In genomic region chr6:20332441-20333006, GRCh38 we compare ENCODE assay signal across 20 cellular contexts.
DNase-seq lines count a peak whose midpoint lies in the region; ATAC-seq and TF ChIP-seq lines count a peak whose summit lies in the region.
"Had no signal": no experiment of that assay in that cellular context is flagged by ENCODE, and none has a peak within 500 bp of the region (broad histone marks: within the 10 kb centered on the region; RNA-seq: fewer than 3 reads in every experiment).

No MANE protein-coding gene starts in this region.

- no CpG with 5 or more reads among the region's 1 CpG for WGBS in IMR-90 (ENCODE audit: extremely low coverage in 2 of 2, insufficient read length in 1 of 2), 2 experiments
- 50% methylated on average over 1 of the region's 1 CpG; no CpG with 5 or more reads in 1 of the 2 experiments for WGBS in endodermal cell (ENCODE audit: insufficient coverage in 1 of 2, insufficient read length in 1 of 2), 2 experiments
- WGBS in testis, 2 donors: 67 to 72% methylated on average over 1 of the region's 1 CpG

- H3K36me3 ChIP-seq in IMR-90 (ENCODE audit: control insufficient read depth, insufficient read depth, low read length): no peaks in the 10 kb centered on the region
- no peaks in the 10 kb centered on the region for H3K36me3 ChIP-seq in endodermal cell (ENCODE audit: control insufficient read depth, insufficient read depth, low read length)
- no peaks in the 10 kb centered on the region for H3K36me3 ChIP-seq in testis (ENCODE audit: low read depth, missing control alignments)
- H3K36me3 ChIP-seq: HAP-1, SJSA1 had no signal

- no peak overlapping the region for H3K4ac ChIP-seq in IMR-90 (ENCODE audit: low read depth, low read length)

- no peak overlapping the region for H3K27ac Mint-ChIP-seq in endodermal cell
- H3K27ac Mint-ChIP-seq: GM23338 had no signal

- no peak overlapping the region for H3K14ac ChIP-seq in IMR-90 (replicated peaks; ENCODE audit: low read depth, low read length)

- intact Hi-C loops in IMR-90 (cut with micrococcal nuclease) (no loop called here), testis (cut with DNase I; ENCODE audit: low total_unique reads) (no loop called here)

- H3K56ac ChIP-seq in IMR-90 (ENCODE audit: extremely low read depth, insufficient read depth, low read length): no peak overlapping the region

- H3K9me3 ChIP-seq in IMR-90 (ENCODE audit: control insufficient read depth, insufficient read depth, low read length): no peaks in the 10 kb centered on the region
- no peaks in the 10 kb centered on the region for H3K9me3 ChIP-seq in endodermal cell (ENCODE audit: control insufficient read depth, low read length)
- no peaks in the 10 kb centered on the region for H3K9me3 ChIP-seq in testis
- H3K9me3 ChIP-seq: HAP-1, SJSA1 had no signal

- no peaks in the 10 kb centered on the region for H3K9me3 Mint-ChIP-seq in endodermal cell
- H3K9me3 Mint-ChIP-seq: GM23338 had no signal

- H4K20me1 ChIP-seq in IMR-90 (ENCODE audit: insufficient read depth, low read length): no peaks in the 10 kb centered on the region

- H4K5ac ChIP-seq in IMR-90 (ENCODE audit: low read depth, low read length): no peak overlapping the region

- no peak for ATAC-seq in IMR-90 (ENCODE audit: low read depth)
- ATAC-seq: GM23338 had no signal

- DNase-seq in IMR-90 (no peak), NCI-H524 treated with DMSO at 0.1 percent for 48 hours (lab: John Stamatoyannopoulos, UW) (peak; percentile 41), endodermal cell (peak; percentile 70), testis (peak; percentile 82), GM20000 (ENCODE audit: low spot score) (no peak), LoVo (ENCODE audit: low spot score) (no peak), SW 1271 (lab: John Stamatoyannopoulos, UW) (no peak)
- DNase-seq: CD4-positive, CD25-positive, alpha-beta regulatory T cell; DMS79 treated with DMSO at 0.1 percent for 48 hours; NCI-H1105 treated with DMSO at 0.1 percent for 48 hours; NCI-H187; NCI-H2107; NCI-H2227 treated with DMSO at 0.1 percent for 48 hours; NCI-H510A; NCI-H774 had no signal

- H3K4me1 Mint-ChIP-seq in endodermal cell: peaks cover 22% of the 10 kb centered on the region

- no peak for TF ChIP-seq RAD21 in IMR-90 (IDR thresholded peaks at IDR 0.05; ENCODE audit: low read length)

- H3K4me1 ChIP-seq in IMR-90 (ENCODE audit: control insufficient read depth, insufficient read depth, low read length): peaks cover 2% of the 10 kb centered on the region; the same call in 1 of the 2 replicates
- peaks cover 15% of the 10 kb centered on the region for H3K4me1 ChIP-seq in endodermal cell (ENCODE audit: control insufficient read depth, insufficient read depth, low read length)
- H3K4me1 ChIP-seq in testis: peaks cover 6% of the 10 kb centered on the region
- H3K4me1 ChIP-seq: HAP-1, SJSA1 had no signal

- H3K9ac ChIP-seq in IMR-90 (ENCODE audit: low read depth, low read length): no peak overlapping the region
- H3K9ac ChIP-seq in endodermal cell (ENCODE audit: extremely low read depth, low read length, poor library complexity, severe bottlenecking): no peak overlapping the region
- H3K9ac ChIP-seq: KMS-11 had no signal

- no peak overlapping the region for H2BK20ac ChIP-seq in IMR-90 (ENCODE audit: low read depth, low read length)

- no peak overlapping the region for H2BK5ac ChIP-seq in IMR-90 (ENCODE audit: low read depth, low read length, poor library complexity, severe bottlenecking)

- H3K79me1 ChIP-seq in IMR-90 (ENCODE audit: low read depth in 1 of 2, low read length in 2 of 2): no peaks in the 10 kb centered on the region

- H3K36me3 Mint-ChIP-seq in endodermal cell (ENCODE audit: low read depth): no peaks in the 10 kb centered on the region

- TF ChIP-seq CTCF in IMR-90 (conservative IDR thresholded peaks at IDR 0.05; ENCODE audit: low read depth, low read length) (no peak), endodermal cell (conservative IDR thresholded peaks at IDR 0.05) (no peak), testis (IDR thresholded peaks at IDR 0.05) (no peak), GM20000 (IDR thresholded peaks at IDR 0.05; ENCODE audit: extremely low read depth, missing control alignments) (no peak)

- in situ Hi-C loops in IMR-90 (cut with MboI; ENCODE audit: low sequenced_read_pairs): no loop called here

- H3K9me1 ChIP-seq in IMR-90 (ENCODE audit: insufficient read depth, low read length): no peaks in the 10 kb centered on the region; the same call in 1 of the 2 replicates

- H3K27me3 ChIP-seq in IMR-90 (ENCODE audit: control insufficient read depth, insufficient read depth, low read length) (peaks cover 22% of the 10 kb centered on the region), endodermal cell (ENCODE audit: control insufficient read depth, insufficient read depth, low read length, poor library complexity, severe bottlenecking) (no peaks in the 10 kb centered on the region), testis (no peaks in the 10 kb centered on the region)
- H3K27me3 ChIP-seq: SJSA1 had no signal

- H3K23ac ChIP-seq in IMR-90 (ENCODE audit: low read depth, low read length): peak overlapping the region; percentile 19; the same call in 1 of the 2 replicates

- dilution Hi-C loops in IMR-90 (cut with HindIII; ENCODE audit: low sequenced_read_pairs, unreplicated experiment): no loop called here

- peaks cover 9% of the 10 kb centered on the region for H3K27me3 Mint-ChIP-seq in endodermal cell (ENCODE audit: insufficient read depth)

- BruUV-seq in IMR-90 (replicated peaks; lab: Mats Ljungman, UMichigan): no TSS peak

- H3K4me3 Mint-ChIP-seq in endodermal cell: no peak overlapping the region
- H3K4me3 Mint-ChIP-seq: CD4-positive, CD25-positive, alpha-beta regulatory T cell; GM23338 had no signal

- H3K4me3 ChIP-seq in IMR-90 (ENCODE audit: insufficient read depth, low read depth, low read length) (no peak overlapping the region), endodermal cell (ENCODE audit: low read length) (peak overlapping the region; percentile 39), testis (no peak overlapping the region)
- H3K4me3 ChIP-seq: GM23338, HAP-1, SJSA1 had no signal

- POLR2A ChIA-PET in IMR-90 (lab: Charles Lee; ENCODE audit: unreplicated experiment): no interaction called here

- no peak overlapping the region for H4K8ac ChIP-seq in IMR-90 (ENCODE audit: low read depth in 2 of 2, low read length in 2 of 2)

- H4K91ac ChIP-seq in IMR-90 (ENCODE audit: insufficient read depth, low read depth, low read length): no peak overlapping the region

- H2BK15ac ChIP-seq in IMR-90 (ENCODE audit: low read depth, low read length): no peak overlapping the region; the same call in 2 of the 3 replicates

- H3K18ac ChIP-seq in IMR-90 (ENCODE audit: low read depth, low read length): no peak overlapping the region

- no peak overlapping the region for H3K27ac ChIP-seq in IMR-90 (ENCODE audit: insufficient read depth, low read length)
- no peak overlapping the region for H3K27ac ChIP-seq in endodermal cell (ENCODE audit: low read depth, low read length)
- H3K27ac ChIP-seq in testis: no peak overlapping the region
- H3K27ac ChIP-seq: HL-60, KMS-11, SJSA1 had no signal

- no peak overlapping the region for H2BK120ac ChIP-seq in IMR-90 (ENCODE audit: low read depth, low read length)

- CTCF ChIA-PET in IMR-90 (lab: Yijun Ruan, JAX): no interaction called here

- TF ChIP-seq POLR2A in IMR-90 (IDR thresholded peaks at IDR 0.05; ENCODE audit: low read depth, low read length): no peak
- TF ChIP-seq POLR2A in testis (IDR thresholded peaks at IDR 0.05): no peak

- H2AK9ac ChIP-seq in IMR-90 (replicated peaks; ENCODE audit: low read depth, low read length, poor library complexity): no peak overlapping the region

- H3K4me2 ChIP-seq in IMR-90 (ENCODE audit: low read depth, low read length): no peak overlapping the region
- H3K4me2 ChIP-seq: GM23338, KMS-11 had no signal

- H2AK5ac ChIP-seq in IMR-90 (ENCODE audit: low read depth, low read length): no peak overlapping the region

- H2AFZ ChIP-seq in IMR-90 (replicated peaks; ENCODE audit: low read length, poor library complexity): peak overlapping the region; percentile 13
- H2AFZ ChIP-seq: GM23338 had no signal

TF ChIP-seq in IMR-90, 13 proteins besides CTCF, POLR2A, EP300 and RAD21:
- TF ChIP-seq CEBPB (IDR thresholded peaks at IDR 0.05; ENCODE audit: low read depth, low read length): no peak
- no peak for TF ChIP-seq RCOR1 (IDR thresholded peaks at IDR 0.05; ENCODE audit: insufficient replicate concordance, low read length)
- no peak for TF ChIP-seq RFX5 (IDR thresholded peaks at IDR 0.05; ENCODE audit: low read depth, low read length)
- no peak for TF ChIP-seq CHD1 (IDR thresholded peaks at IDR 0.05; ENCODE audit: low read depth, low read length)
TF ChIP-seq in IMR-90: peak in this region for 0.

Comparison
In these comparisons a context has a peak if more than half of its experiments do, and no peak if none do; other contexts are left out.
1. DNase-seq: peak in NCI-H524 treated with DMSO at 0.1 percent for 48 hours (single experiment), endodermal cell (single experiment) and testis (single experiment); none in IMR-90 (single experiment), GM20000 (single experiment), LoVo (single experiment) and SW 1271 (0 of 2).